13 cellular contexts compared by ENCODE assay signal in genomic region chr2:72576459-72576858, GRCh38.
"Had no signal": no experiment of that assay in that cellular context is flagged by ENCODE, and none has a peak within 500 bp of the region (broad histone marks: within the 10 kb centered on the region; RNA-seq: fewer than 3 reads in every experiment).

No MANE protein-coding gene starts in this region.

- H3K36me3 ChIP-seq: cardiac muscle cell, pancreas, thoracic aorta had no signal

- DNase-seq: activated CD4-positive, CD25-positive, alpha-beta regulatory T cell treated with anti-CD3 and anti-CD28 coated beads, Interleukin-2, amount 50 U/mL, for 72 hours; activated naive CD4-positive, alpha-beta T cell; activated T-cell treated with anti-CD3 and anti-CD28 coated beads for 4 hours; aorta; glutamatergic neuron; midbrain; pancreas; stimulated activated CD4-positive, alpha-beta T cell treated with anti-CD3 and anti-CD28 coated beads, Interleukin-1b, Interleukin-23, amount 100 ng/mL, for 48 hours had no signal

- H3K27me3 ChIP-seq: cardiac muscle cell, pancreas had no signal

- H3K9me3 ChIP-seq: pancreas, thoracic aorta had no signal

- H3K4me3 Mint-ChIP-seq: neural crest cell had no signal

- H3K9me3 Mint-ChIP-seq: neural crest cell had no signal

- H3K4me3 ChIP-seq: cardiac muscle cell, pancreas, thoracic aorta had no signal

- H3K27ac ChIP-seq: cardiac muscle cell, pancreas, thoracic aorta had no signal

- ATAC-seq: esophagus mucosa, pancreas, sciatic nerve had no signal
